1 cellular context compared by ENCODE assay signal in genomic region chr17:75238684-75239191, GRCh38.
A peak's percentile ranks its signal among the peaks of the same experiment; 100 is the strongest.
TF ChIP-seq lines count a peak whose summit lies in the region.

No MANE protein-coding gene starts in this region.

TF ChIP-seq in HepG2, 621 proteins besides CTCF, POLR2A, EP300 and RAD21 (continues in another document):
- TF ChIP-seq ZMYM3 (CRISPR knock-in tag; IDR thresholded peaks at IDR 0.05): 0 out of 2 replicates have a peak, but pooled peaks have one; percentile 13
- TF ChIP-seq YY1 (IDR thresholded peaks at IDR 0.05; ENCODE audit: insufficient read depth, insufficient replicate concordance, low read depth, low read length): peak; percentile 32
- no peak for TF ChIP-seq ATF4 (CRISPR knock-in tag; IDR thresholded peaks at IDR 0.05)
- 0 out of 2 replicates have a peak, but pooled peaks have one; percentile 67 for TF ChIP-seq FUBP1 (CRISPR knock-in tag; IDR thresholded peaks at IDR 0.05; ENCODE audit: borderline replicate concordance)
- no peak for TF ChIP-seq BCL3 (CRISPR knock-in tag; IDR thresholded peaks at IDR 0.05)
- TF ChIP-seq ZNF317 (CRISPR knock-in tag; IDR thresholded peaks at IDR 0.05): no peak
- TF ChIP-seq ZNF589 (CRISPR knock-in tag; conservative IDR thresholded peaks at IDR 0.05): no peak
- TF ChIP-seq PRDM10 (CRISPR knock-in tag; IDR thresholded peaks at IDR 0.05; ENCODE audit: low read depth): no peak
- TF ChIP-seq TEAD3 (CRISPR knock-in tag; optimal IDR thresholded peaks at IDR 0.05; ENCODE audit: borderline replicate concordance): peak; percentile 39
- 0 out of 2 replicates have a peak, but pooled peaks have one; percentile 24 for TF ChIP-seq NFKB2 (CRISPR knock-in tag; IDR thresholded peaks at IDR 0.05; ENCODE audit: borderline replicate concordance)
- no peak for TF ChIP-seq FOXK1 (CRISPR knock-in tag; IDR thresholded peaks at IDR 0.05; ENCODE audit: borderline replicate concordance, low read depth)
- TF ChIP-seq MAFK (conservative IDR thresholded peaks at IDR 0.05 in 1 of 2, IDR thresholded peaks at IDR 0.05 in 1 of 2; ENCODE audit: low read length in 2 of 2): no peak
- TF ChIP-seq ZBTB10 (CRISPR knock-in tag; IDR thresholded peaks at IDR 0.05; ENCODE audit: borderline replicate concordance): no peak
- peak; percentile 45 for TF ChIP-seq IKZF4 (CRISPR knock-in tag; IDR thresholded peaks at IDR 0.05; ENCODE audit: borderline replicate concordance, low read depth, not compliant biosample characterization)
- TF ChIP-seq HMGXB3 (CRISPR knock-in tag; IDR thresholded peaks at IDR 0.05; ENCODE audit: borderline replicate concordance): no peak
- no peak for TF ChIP-seq SNAPC5 (CRISPR knock-in tag; IDR thresholded peaks at IDR 0.05; ENCODE audit: borderline replicate concordance)
- peak; percentile 35; the same call in 1 of the 2 replicates for TF ChIP-seq RELA (CRISPR knock-in tag; IDR thresholded peaks at IDR 0.05)
- TF ChIP-seq MXI1 (IDR thresholded peaks at IDR 0.05; ENCODE audit: borderline replicate concordance, low read depth, low read length): no peak
- TF ChIP-seq ZNF333 (CRISPR knock-in tag; IDR thresholded peaks at IDR 0.05; ENCODE audit: borderline replicate concordance): no peak
- TF ChIP-seq CREB3 (CRISPR knock-in tag; IDR thresholded peaks at IDR 0.05): no peak
- TF ChIP-seq ZNF709 (CRISPR knock-in tag; IDR thresholded peaks at IDR 0.05): no peak
- TF ChIP-seq ZNF225 (CRISPR knock-in tag; IDR thresholded peaks at IDR 0.05): 0 out of 2 replicates have a peak, but pooled peaks have one; percentile 23
- peak; percentile 73 for TF ChIP-seq ZBTB38 (CRISPR knock-in tag; IDR thresholded peaks at IDR 0.05)
- no peak for TF ChIP-seq ZNF513 (CRISPR knock-in tag; conservative IDR thresholded peaks at IDR 0.05)
- TF ChIP-seq DDIT3 (CRISPR knock-in tag; IDR thresholded peaks at IDR 0.05): no peak
- TF ChIP-seq ZNF33A (CRISPR knock-in tag; IDR thresholded peaks at IDR 0.05; ENCODE audit: borderline replicate concordance): no peak
- TF ChIP-seq CENPX (CRISPR knock-in tag; IDR thresholded peaks at IDR 0.05): no peak
- no peak for TF ChIP-seq EHMT2 (IDR thresholded peaks at IDR 0.05; ENCODE audit: borderline replicate concordance, low read depth, low read length)
- TF ChIP-seq SOX6 (IDR thresholded peaks at IDR 0.05): no peak
- TF ChIP-seq SOX6 (CRISPR knock-in tag; IDR thresholded peaks at IDR 0.05): 0 out of 2 replicates have a peak, but pooled peaks have one; percentile 25
- TF ChIP-seq HIC2 (CRISPR knock-in tag; IDR thresholded peaks at IDR 0.05; ENCODE audit: low read depth): peak; percentile 23; the same call in 1 of the 2 replicates
- TF ChIP-seq NCOA1 (CRISPR knock-in tag; IDR thresholded peaks at IDR 0.05): 0 out of 2 replicates have a peak, but pooled peaks have one; percentile 33
